In genomic region chr4:184370711-184371389, GRCh38 we compare ENCODE assay signal across 19 cellular contexts.
A peak's percentile ranks its signal among the peaks of the same experiment; 100 is the strongest.
DNase-seq lines count a peak whose midpoint lies in the region; ATAC-seq and TF ChIP-seq lines count a peak whose summit lies in the region.
"Had no signal": no experiment of that assay in that cellular context is flagged by ENCODE, and none has a peak within 500 bp of the region (broad histone marks: within the 10 kb centered on the region; RNA-seq: fewer than 3 reads in every experiment).

No MANE protein-coding gene starts in this region.

- TF ChIP-seq CTCF in brain (conservative IDR thresholded peaks at IDR 0.05) (no peak), progenitor cell of endocrine pancreas (IDR thresholded peaks at IDR 0.05; ENCODE audit: unreplicated experiment) (no peak)

- no peaks in the 10 kb centered on the region for H3K4me1 ChIP-seq in right cardiac atrium (ENCODE audit: control insufficient read depth, insufficient read depth, low read length)
- H3K4me1 ChIP-seq: gastrocnemius medialis had no signal

- WGBS in right cardiac atrium, result 50% methylated on average over 8 of the region's 8 CpGs

- DNase-seq in right cardiac atrium, result no peak
- no peak for DNase-seq in Right ventricle myocardium inferior (ENCODE audit: missing footprints)
- DNase-seq in left lobe of liver (ENCODE audit: low spot score), result no peak
- no peak for DNase-seq in progenitor cell of endocrine pancreas (ENCODE audit: low spot score, unreplicated experiment)
- DNase-seq in T-helper 9 cell, result no peak
- DNase-seq: activated CD4-positive, alpha-beta memory T cell treated with anti-CD3 and anti-CD28 coated beads, Interleukin-2, amount 10 ng/mL, durations not matched to agents 7 days and 5 days; amygdala; CD4-positive, alpha-beta T cell; EL; gastrocnemius medialis; midbrain; NCI-H1694; occipital lobe; stimulated activated CD4-positive, alpha-beta T cell treated with anti-CD3 and anti-CD28 coated beads, Interleukin-12 subunit alpha, Interleukin-12 subunit beta, amount 100 ng/mL, for 4 hours had no signal

- H3K4me3 Mint-ChIP-seq in brain (no peak overlapping the region), progenitor cell of endocrine pancreas (ENCODE audit: low read depth) (no peak overlapping the region)
- H3K4me3 Mint-ChIP-seq: activated CD4-positive, alpha-beta memory T cell treated with anti-CD3 and anti-CD28 coated beads, Interleukin-2, amount 10 ng/mL, durations not matched to agents 7 days and 5 days; activated T-helper 1 cell treated with anti-CD3 and anti-CD28 coated beads, Interleukin-12 subunit alpha, Interleukin-12 subunit beta, Interleukin-2, Interleukin-4 antibody, amounts not matched to agents 30 ng/mL and 10 ng/mL and 1 ng/mL, durations not matched to agents 14 hours and 24 hours and 36 hours; CD4-positive, alpha-beta T cell had no signal

- intact Hi-C loops in right cardiac atrium (cut with DNase I) (no loop called here), Right ventricle myocardium inferior (cut with DNase I) (no loop called here)

- no peaks in the 10 kb centered on the region for H3K36me3 Mint-ChIP-seq in brain
- peaks cover 1% of the 10 kb centered on the region for H3K36me3 Mint-ChIP-seq in progenitor cell of endocrine pancreas (ENCODE audit: insufficient read depth)

- H3K27me3 ChIP-seq in right cardiac atrium (ENCODE audit: control insufficient read depth, insufficient read depth), result no peaks in the 10 kb centered on the region
- H3K27me3 ChIP-seq: gastrocnemius medialis had no signal

- H3K4me1 Mint-ChIP-seq in brain (peaks cover 20% of the 10 kb centered on the region), progenitor cell of endocrine pancreas (ENCODE audit: low read depth) (peaks cover 8% of the 10 kb centered on the region)

- H3K27ac Mint-ChIP-seq in brain (peak overlapping the region in 3 of 5 experiments; percentile 29 to 82 (median 77)), progenitor cell of endocrine pancreas (no peak overlapping the region)
- H3K27ac Mint-ChIP-seq: activated CD4-positive, alpha-beta memory T cell treated with anti-CD3 and anti-CD28 coated beads, Interleukin-2, amount 10 ng/mL, durations not matched to agents 7 days and 5 days; activated T-helper 1 cell treated with anti-CD3 and anti-CD28 coated beads, Interleukin-12 subunit alpha, Interleukin-12 subunit beta, Interleukin-2, Interleukin-4 antibody, amounts not matched to agents 30 ng/mL and 10 ng/mL and 1 ng/mL, durations not matched to agents 14 hours and 24 hours and 36 hours; CD4-positive, alpha-beta T cell had no signal

- H3K9me3 Mint-ChIP-seq in brain (peaks cover 0 to 6% (median 0%) of the 10 kb centered on the region in 5 experiments), progenitor cell of endocrine pancreas (ENCODE audit: low read depth) (no peaks in the 10 kb centered on the region)
- H3K9me3 Mint-ChIP-seq: activated CD4-positive, alpha-beta memory T cell treated with anti-CD3 and anti-CD28 coated beads, Interleukin-2, amount 10 ng/mL, durations not matched to agents 7 days and 5 days; activated T-helper 1 cell treated with anti-CD3 and anti-CD28 coated beads, Interleukin-12 subunit alpha, Interleukin-12 subunit beta, Interleukin-2, Interleukin-4 antibody, amounts not matched to agents 30 ng/mL and 10 ng/mL and 1 ng/mL, durations not matched to agents 14 hours and 24 hours and 36 hours; CD4-positive, alpha-beta T cell had no signal

- ATAC-seq in right cardiac atrium (peak; percentile 22 to 49), Right ventricle myocardium inferior (no peak), left lobe of liver (peak; percentile 44), GM19397 (IDR thresholded peaks at IDR 0.05; ENCODE audit: unreplicated experiment) (no peak), HG03039 (IDR thresholded peaks at IDR 0.05; ENCODE audit: unreplicated experiment) (no peak)
- ATAC-seq: gastrocnemius medialis had no signal

- no peak overlapping the region for H3K27ac ChIP-seq in right cardiac atrium (ENCODE audit: low read length)
- H3K27ac ChIP-seq: 22Rv1, gastrocnemius medialis had no signal

- no peaks in the 10 kb centered on the region for H3K9me3 ChIP-seq in right cardiac atrium (ENCODE audit: control insufficient read depth, low read length)
- H3K9me3 ChIP-seq: gastrocnemius medialis had no signal

- no peaks in the 10 kb centered on the region for H3K27me3 Mint-ChIP-seq in brain
- H3K27me3 Mint-ChIP-seq in progenitor cell of endocrine pancreas, result no peaks in the 10 kb centered on the region
- H3K27me3 Mint-ChIP-seq: activated CD4-positive, alpha-beta memory T cell treated with anti-CD3 and anti-CD28 coated beads, Interleukin-2, amount 10 ng/mL, durations not matched to agents 7 days and 5 days; CD4-positive, alpha-beta T cell had no signal

- no peak overlapping the region for H3K4me3 ChIP-seq in right cardiac atrium (ENCODE audit: low read length)
- H3K4me3 ChIP-seq: gastrocnemius medialis had no signal

Comparison
In these comparisons a context has a peak if more than half of its experiments do, and no peak if none do; other contexts are left out.
1. ATAC-seq: peak in right cardiac atrium (2 of 2) and left lobe of liver (single experiment); none in Right ventricle myocardium inferior (single experiment), GM19397 (single experiment) and HG03039 (single experiment).